ENCODE assay signal across 1 cellular context in the genomic region with DNA sequence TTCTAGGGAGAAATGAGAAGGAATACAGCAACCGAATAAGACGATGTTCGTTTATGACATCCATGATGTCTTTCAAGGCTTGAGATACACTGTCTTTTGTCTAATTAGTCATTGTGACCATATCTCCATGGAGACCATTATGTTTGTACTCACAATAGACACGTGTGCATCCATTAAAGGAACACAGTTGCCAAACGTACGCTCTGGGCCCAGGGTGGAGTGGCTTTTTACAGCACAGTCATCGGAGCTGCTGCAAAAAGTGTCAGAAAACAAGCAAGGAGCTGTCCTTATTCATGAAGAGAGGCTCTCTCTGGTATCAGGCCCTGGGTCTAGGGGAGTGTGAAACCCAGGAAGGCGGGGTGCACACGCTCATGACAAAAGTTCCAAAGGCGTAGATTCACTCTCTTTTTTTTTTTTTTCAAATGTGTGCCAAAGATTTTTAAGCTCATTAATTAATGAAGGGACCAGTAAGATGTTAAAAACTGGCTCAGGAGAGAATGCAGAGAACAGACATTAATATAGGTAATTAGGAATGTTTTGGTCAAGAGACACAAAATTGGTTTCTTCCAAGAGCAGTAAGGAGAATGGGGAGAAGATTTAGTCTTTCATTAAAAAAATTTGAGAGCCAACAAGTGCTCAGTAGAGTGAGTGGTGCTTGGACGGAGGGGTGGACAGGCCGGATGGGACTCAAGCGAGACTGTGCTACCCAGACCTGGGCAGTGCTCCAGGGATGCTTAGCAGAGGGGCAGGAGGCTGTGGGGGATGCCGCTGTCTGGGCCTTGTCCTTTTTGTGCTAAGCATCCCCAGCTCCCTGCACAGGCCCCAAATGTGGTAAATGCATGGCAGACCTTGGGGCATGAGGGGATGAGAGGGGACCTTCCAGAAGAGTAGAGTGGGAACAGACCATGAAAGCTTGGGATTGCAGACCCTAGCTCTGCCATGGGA.
TF ChIP-seq lines count a peak whose summit lies in the region.

No MANE protein-coding gene starts in this region.

TF ChIP-seq in HEK293, 187 proteins besides CTCF, POLR2A, EP300 and RAD21:
- TF ChIP-seq, protein P1, sequence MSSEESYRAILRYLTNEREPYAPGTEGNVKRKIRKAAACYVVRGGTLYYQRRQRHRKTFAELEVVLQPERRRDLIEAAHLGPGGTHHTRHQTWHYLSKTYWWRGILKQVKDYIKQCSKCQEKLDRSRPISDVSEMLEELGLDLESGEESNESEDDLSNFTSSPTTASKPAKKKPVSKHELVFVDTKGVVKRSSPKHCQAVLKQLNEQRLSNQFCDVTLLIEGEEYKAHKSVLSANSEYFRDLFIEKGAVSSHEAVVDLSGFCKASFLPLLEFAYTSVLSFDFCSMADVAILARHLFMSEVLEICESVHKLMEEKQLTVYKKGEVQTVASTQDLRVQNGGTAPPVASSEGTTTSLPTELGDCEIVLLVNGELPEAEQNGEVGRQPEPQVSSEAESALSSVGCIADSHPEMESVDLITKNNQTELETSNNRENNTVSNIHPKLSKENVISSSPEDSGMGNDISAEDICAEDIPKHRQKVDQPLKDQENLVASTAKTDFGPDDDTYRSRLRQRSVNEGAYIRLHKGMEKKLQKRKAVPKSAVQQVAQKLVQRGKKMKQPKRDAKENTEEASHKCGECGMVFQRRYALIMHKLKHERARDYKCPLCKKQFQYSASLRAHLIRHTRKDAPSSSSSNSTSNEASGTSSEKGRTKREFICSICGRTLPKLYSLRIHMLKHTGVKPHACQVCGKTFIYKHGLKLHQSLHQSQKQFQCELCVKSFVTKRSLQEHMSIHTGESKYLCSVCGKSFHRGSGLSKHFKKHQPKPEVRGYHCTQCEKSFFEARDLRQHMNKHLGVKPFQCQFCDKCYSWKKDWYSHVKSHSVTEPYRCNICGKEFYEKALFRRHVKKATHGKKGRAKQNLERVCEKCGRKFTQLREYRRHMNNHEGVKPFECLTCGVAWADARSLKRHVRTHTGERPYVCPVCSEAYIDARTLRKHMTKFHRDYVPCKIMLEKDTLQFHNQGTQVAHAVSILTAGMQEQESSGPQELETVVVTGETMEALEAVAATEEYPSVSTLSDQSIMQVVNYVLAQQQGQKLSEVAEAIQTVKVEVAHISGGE (tag by site-specific recombination; conservative IDR thresholded peaks at IDR 0.05; ENCODE audit: low read depth) = no peak
- TF ChIP-seq, protein P2, sequence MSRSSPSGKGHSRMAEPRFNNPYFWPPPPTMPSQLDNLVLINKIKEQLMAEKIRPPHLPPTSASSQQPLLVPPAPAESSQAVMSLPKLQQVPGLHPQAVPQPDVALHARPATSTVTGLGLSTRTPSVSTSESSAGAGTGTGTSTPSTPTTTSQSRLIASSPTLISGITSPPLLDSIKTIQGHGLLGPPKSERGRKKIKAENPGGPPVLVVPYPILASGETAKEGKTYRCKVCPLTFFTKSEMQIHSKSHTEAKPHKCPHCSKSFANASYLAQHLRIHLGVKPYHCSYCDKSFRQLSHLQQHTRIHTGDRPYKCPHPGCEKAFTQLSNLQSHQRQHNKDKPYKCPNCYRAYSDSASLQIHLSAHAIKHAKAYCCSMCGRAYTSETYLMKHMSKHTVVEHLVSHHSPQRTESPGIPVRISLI (tag by site-specific recombination; IDR thresholded peaks at IDR 0.05) = no peak
- TF ChIP-seq ZNF837 (tag by site-specific recombination; IDR thresholded peaks at IDR 0.05) = no peak
- TF ChIP-seq ZNF48 (tag by site-specific recombination; IDR thresholded peaks at IDR 0.05) = no peak
- TF ChIP-seq ZNF510 (tag by site-specific recombination; IDR thresholded peaks at IDR 0.05; ENCODE audit: insufficient replicate concordance) = peak; percentile 96
